Comparison of ENCODE assay signal across 8 cellular contexts in the genomic region with DNA sequence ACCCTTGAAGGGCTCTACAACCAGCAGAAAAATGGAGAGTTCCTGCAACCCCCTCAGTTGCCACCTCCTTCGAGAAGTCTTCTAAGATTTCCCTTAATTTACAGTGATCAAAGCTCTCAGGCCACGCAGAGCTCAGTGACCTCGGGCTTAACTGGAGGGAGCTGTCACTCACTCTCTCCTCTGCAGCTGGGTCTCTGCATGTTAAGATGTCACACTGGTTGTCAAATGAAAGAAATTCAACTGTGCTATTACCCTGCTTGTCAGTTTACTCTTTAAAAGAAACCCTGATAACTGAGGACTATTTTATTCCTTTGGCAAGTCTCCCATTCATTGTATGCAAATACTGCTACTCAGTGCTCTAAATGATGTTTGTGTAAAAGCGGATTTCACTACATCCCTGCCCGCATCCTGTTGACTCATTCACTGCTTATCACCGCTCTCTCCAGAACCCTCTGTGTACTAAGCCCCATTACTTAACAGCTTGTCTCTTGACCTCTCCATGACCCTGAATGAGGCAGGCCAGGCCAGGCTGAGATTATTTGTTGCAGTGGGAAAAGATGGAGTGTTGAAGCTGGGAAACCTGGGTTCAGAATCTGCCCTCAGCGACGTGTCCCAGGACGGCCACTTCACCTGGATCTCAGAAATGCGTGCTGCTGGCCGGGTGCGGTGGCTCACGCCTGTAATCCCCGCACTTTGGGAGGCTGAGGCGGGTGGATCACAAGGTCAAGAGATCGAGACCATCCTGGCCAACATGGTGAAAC. TPM values are rescaled to one million over a fixed set of nuclear protein-coding genes. Genes with fewer than 3 reads are reported as not detected.
DNase-seq lines count a peak whose midpoint lies in the region; ATAC-seq, FAIRE-seq and TF ChIP-seq lines count a peak whose summit lies in the region.

No MANE protein-coding gene starts in this region.

- peak; percentile 55 for ATAC-seq in HG03565 (IDR thresholded peaks at IDR 0.05; ENCODE audit: unreplicated experiment)
- no peak for ATAC-seq in GM18505 (IDR thresholded peaks at IDR 0.05; ENCODE audit: unreplicated experiment)

- H3K27me3 Mint-ChIP-seq in T-helper 1 cell treated with Interleukin-12 subunit alpha and Interleukin-12 subunit beta and Interleukin-4 antibody, amounts not matched to agents 30 μg/mL and 1 μg/mL, for 36 hours (ENCODE audit: low read depth) = no peaks in the 10 kb centered on the region

- peaks cover 2% of the 10 kb centered on the region for H3K79me2 ChIP-seq in keratinocyte (ENCODE audit: control insufficient read depth, insufficient read depth, low read length)

- peaks cover 3% of the 10 kb centered on the region for H3K9me3 Mint-ChIP-seq in T-helper 1 cell treated with Interleukin-12 subunit alpha and Interleukin-12 subunit beta and Interleukin-4 antibody, amounts not matched to agents 30 μg/mL and 1 μg/mL, for 36 hours

- TF ChIP-seq POLR2A in GM18505 (IDR thresholded peaks at IDR 0.05; ENCODE audit: borderline replicate concordance, extremely low read depth, insufficient read depth, insufficient read length) = no peak

- TF ChIP-seq CTCF in keratinocyte (optimal IDR thresholded peaks at IDR 0.05 in 1 of 3, IDR thresholded peaks at IDR 0.05 in 1 of 3, conservative IDR thresholded peaks at IDR 0.05 in 1 of 3; ENCODE audit: extremely low read depth in 1 of 3, insufficient read depth in 2 of 3, low read length in 3 of 3) = no peak

- peak overlapping the region; percentile 46 for H3K4me3 Mint-ChIP-seq in T-helper 1 cell treated with Interleukin-12 subunit alpha and Interleukin-12 subunit beta and Interleukin-4 antibody, amounts not matched to agents 30 μg/mL and 1 μg/mL, for 36 hours

- H3K36me3 ChIP-seq in keratinocyte (ENCODE audit: control insufficient read depth in 2 of 2, extremely low read depth in 1 of 2, insufficient read depth in 2 of 2, low read length in 2 of 2) = no peaks in the 10 kb centered on the region

- peaks cover 34% of the 10 kb centered on the region for H3K4me1 Mint-ChIP-seq in T-helper 1 cell treated with Interleukin-12 subunit alpha and Interleukin-12 subunit beta and Interleukin-4 antibody, amounts not matched to agents 30 μg/mL and 1 μg/mL, for 36 hours (ENCODE audit: low read depth)

- no peaks in the 10 kb centered on the region for H4K20me1 ChIP-seq in keratinocyte (ENCODE audit: control insufficient read depth, extremely low read depth, insufficient read depth, low read length)

- H3K4me3 ChIP-seq in keratinocyte (ENCODE audit: control insufficient read depth in 2 of 3, extremely low read depth in 1 of 3, insufficient read depth in 2 of 3, low read depth in 1 of 3, low read length in 3 of 3) = no peak overlapping the region

- peak overlapping the region; percentile 59 for H3K27ac Mint-ChIP-seq in T-helper 1 cell treated with Interleukin-12 subunit alpha and Interleukin-12 subunit beta and Interleukin-4 antibody, amounts not matched to agents 30 μg/mL and 1 μg/mL, for 36 hours

- dilution Hi-C loops in keratinocyte (cut with MboI; ENCODE audit: extremely low pct_ligation_motif_present, low sequenced_read_pairs) = no loop called here

- H3K9ac ChIP-seq in keratinocyte (ENCODE audit: control insufficient read depth, extremely low read depth, insufficient read depth, low read length) = no peak overlapping the region

- H3K4me1 ChIP-seq in keratinocyte (ENCODE audit: control insufficient read depth, extremely low read depth, insufficient read depth, low read length) = peaks cover 21% of the 10 kb centered on the region

- no peaks in the 10 kb centered on the region for H3K9me1 ChIP-seq in keratinocyte (ENCODE audit: control insufficient read depth, extremely low read depth, insufficient read depth, low read length)

- DNase-seq in COLO668 (lab: John Stamatoyannopoulos, UW; ENCODE audit: unreplicated experiment) (peak; percentile 59), amniotic stem cell (lab: John Stamatoyannopoulos, UW) (peak; percentile 69), keratinocyte (ENCODE audit: low read depth, low spot score) (no peak), NCI-H446 treated with DMSO at 0.1 percent for 48 hours (lab: John Stamatoyannopoulos, UW) (no peak)
- DNase-seq in stimulated activated CD4-positive, alpha-beta T cell treated with anti-CD3 and anti-CD28 coated beads, TNF-alpha, amount 100 ng/mL, for 48 hours (ENCODE audit: low read depth in 3 of 3) = peak in 2 of 3 donors; percentile 45 to 57

- no peak overlapping the region for H3K27ac ChIP-seq in keratinocyte (ENCODE audit: control insufficient read depth, insufficient read depth, low read length)

- no peaks in the 10 kb centered on the region for H3K9me3 ChIP-seq in keratinocyte (ENCODE audit: control insufficient read depth, low read depth, low read length)

- no peak overlapping the region for H3K4me2 ChIP-seq in keratinocyte (ENCODE audit: control insufficient read depth, extremely low read depth, insufficient read depth, low read depth, low read length)

- no peak overlapping the region for H2AFZ ChIP-seq in keratinocyte (ENCODE audit: control insufficient read depth, low read length)

- peak; percentile 93 for FAIRE-seq in keratinocyte (lab: Jason Lieb, UNC)

- peaks cover 34% of the 10 kb centered on the region for H3K36me3 Mint-ChIP-seq in T-helper 1 cell treated with Interleukin-12 subunit alpha and Interleukin-12 subunit beta and Interleukin-4 antibody, amounts not matched to agents 30 μg/mL and 1 μg/mL, for 36 hours (ENCODE audit: low read depth)

- no peaks in the 10 kb centered on the region for H3K27me3 ChIP-seq in keratinocyte (ENCODE audit: control insufficient read depth, extremely low read depth, insufficient read depth, low read length)

RNA-seq across cellular contexts. Expression of a gene that starts 13.7 kb away (rescaled TPM):
- polyA plus RNA-seq in keratinocyte = 10.7 to 15.3 TPM (median 14.1 TPM) in 3 replicates
- polyA plus RNA-seq in keratinocyte (2011; ENCODE audit: low read depth) = 18.5 TPM
- 6.6 and 7.5 TPM in 2 replicates for polyA plus RNA-seq in keratinocyte (2011; cell fraction: cytosol; rRNA removed)
- polyA plus RNA-seq in keratinocyte (2011; cell fraction: nucleus; rRNA removed) = 18.7 and 18.8 TPM in 2 replicates
- polyA plus RNA-seq in keratinocyte (2012; ENCODE audit: low replicate concordance) = 16.1 and 20.2 TPM in 2 replicates
- 21.3 to 43.0 TPM (median 32.1 TPM) in 3 replicates for polyA minus RNA-seq in keratinocyte
- polyA minus RNA-seq in keratinocyte (2011; cell fraction: cytosol; rRNA and poly(A)+ RNA removed) = 12.5 TPM
- 11.9 and 16.2 TPM in 2 replicates for polyA minus RNA-seq in keratinocyte (2011; cell fraction: nucleus; rRNA and poly(A)+ RNA removed)

RNA-seq across cellular contexts. Expression of a gene that starts 39.6 kb away (rescaled TPM):
- not detected in 3 replicates for polyA plus RNA-seq in keratinocyte
- polyA plus RNA-seq in keratinocyte (2011; ENCODE audit: low read depth) = not detected
- polyA plus RNA-seq in keratinocyte (2011; cell fraction: cytosol; rRNA removed) = not detected in 2 replicates
- not detected in 2 replicates for polyA plus RNA-seq in keratinocyte (2011; cell fraction: nucleus; rRNA removed)
- not detected in 2 replicates for polyA plus RNA-seq in keratinocyte (2012; ENCODE audit: low replicate concordance)
- not detected in 3 replicates for polyA minus RNA-seq in keratinocyte
- not detected for polyA minus RNA-seq in keratinocyte (2011; cell fraction: cytosol; rRNA and poly(A)+ RNA removed)
- polyA minus RNA-seq in keratinocyte (2011; cell fraction: nucleus; rRNA and poly(A)+ RNA removed) = not detected in 2 replicates

Comparison
In these comparisons a context has a peak if more than half of its experiments do, and no peak if none do; other contexts are left out.
1. DNase-seq: peak in COLO668 (single experiment), amniotic stem cell (single experiment) and stimulated activated CD4-positive, alpha-beta T cell treated with anti-CD3 and anti-CD28 coated beads, TNF-alpha, amount 100 ng/mL, for 48 hours (2 of 3); none in keratinocyte (single experiment) and NCI-H446 treated with DMSO at 0.1 percent for 48 hours (single experiment).